In the genomic region with DNA sequence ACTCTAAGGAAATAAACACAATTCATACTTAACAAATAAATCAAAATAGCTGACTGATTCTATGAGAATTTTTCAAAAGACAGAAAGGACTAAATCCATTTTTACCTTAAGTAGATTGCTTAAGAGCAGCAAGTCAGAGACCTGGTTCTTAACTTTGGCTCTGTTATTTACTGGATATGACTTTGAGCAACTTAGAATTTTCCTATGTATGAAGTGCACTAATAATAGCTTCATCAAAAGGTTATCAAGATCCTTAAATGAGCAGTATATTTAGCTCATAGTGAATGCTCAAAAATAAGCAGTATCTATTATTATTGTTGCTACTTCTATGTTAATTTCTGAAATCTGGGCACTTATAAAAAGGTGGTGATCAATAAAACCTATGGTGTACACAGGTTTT, we compare ENCODE assay signal across 4 cellular contexts.
"Had no signal": no experiment of that assay in that cellular context is flagged by ENCODE, and none has a peak within 500 bp of the region (broad histone marks: within the 10 kb centered on the region; RNA-seq: fewer than 3 reads in every experiment).

No MANE protein-coding gene starts in this region.

- DNase-seq: IMR-90, KBM-7, KG1 had no signal

- H3K27me3 Mint-ChIP-seq: IgD-negative memory B cell had no signal

- H3K36me3 Mint-ChIP-seq: IgD-negative memory B cell had no signal

- H3K4me3 Mint-ChIP-seq: IgD-negative memory B cell had no signal

- H3K4me1 Mint-ChIP-seq: IgD-negative memory B cell had no signal

- H3K27ac Mint-ChIP-seq: IgD-negative memory B cell had no signal
